In the genomic region with DNA sequence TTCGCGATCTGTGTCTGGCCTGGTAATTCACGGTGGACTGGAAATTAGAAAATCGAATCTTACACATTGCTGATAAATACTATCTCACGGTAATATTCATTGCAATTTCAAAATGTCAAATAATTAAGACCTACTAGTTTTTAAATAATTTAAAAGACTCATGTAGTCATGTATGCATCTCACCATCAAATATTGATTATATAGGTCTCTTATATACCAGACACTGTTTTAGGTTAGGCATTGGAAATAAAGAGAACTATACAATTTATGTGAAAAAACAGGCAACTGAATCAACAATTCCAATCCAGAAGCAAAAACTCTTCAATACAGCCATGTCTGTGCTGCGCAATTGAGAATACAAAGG, we compare ENCODE assay signal across 10 cellular contexts. TPM values are rescaled to one million over a fixed set of nuclear protein-coding genes. Genes with fewer than 3 reads are reported as not detected.
DNase-seq lines count a peak whose midpoint lies in the region; ATAC-seq and TF ChIP-seq lines count a peak whose summit lies in the region.
"Had no signal": no experiment of that assay in that cellular context is flagged by ENCODE, and none has a peak within 500 bp of the region (broad histone marks: within the 10 kb centered on the region; RNA-seq: fewer than 3 reads in every experiment).

No MANE protein-coding gene starts in this region.

- peak overlapping the region; percentile 89 for H3K4me3 ChIP-seq in GM23338
- H3K4me3 ChIP-seq in SK-N-MC = peak overlapping the region; percentile 84
- H3K4me3 ChIP-seq in skeletal muscle satellite cell (ENCODE audit: low read length) = no peak overlapping the region
- H3K4me3 ChIP-seq in vagina = peak overlapping the region in 1 of 2 donors; percentile 46

- H3K4me2 ChIP-seq in GM23338 (no peak overlapping the region; the same call in 1 of the 2 replicates), skeletal muscle satellite cell (ENCODE audit: low read length) (peak overlapping the region; percentile 82)

- peaks cover 19% of the 10 kb centered on the region for H3K27me3 Mint-ChIP-seq in GM23338 (ENCODE audit: insufficient read depth, low read depth, poor library complexity)
- H3K27me3 Mint-ChIP-seq in glutamatergic neuron (ENCODE audit: unreplicated experiment) = no peaks in the 10 kb centered on the region

- no peaks in the 10 kb centered on the region for H3K27me3 ChIP-seq in GM23338 (ENCODE audit: insufficient read depth)
- peaks cover 8% of the 10 kb centered on the region for H3K27me3 ChIP-seq in skeletal muscle satellite cell (ENCODE audit: control insufficient read depth, insufficient read depth, low read length)
- no peaks in the 10 kb centered on the region for H3K27me3 ChIP-seq in vagina

- H3K27ac Mint-ChIP-seq in GM23338 (no peak overlapping the region), glutamatergic neuron (ENCODE audit: unreplicated experiment) (no peak overlapping the region)

- H3K27ac ChIP-seq in GM23338 (ENCODE audit: low read depth) (no peak overlapping the region), SK-N-MC (no peak overlapping the region), vagina (no peak overlapping the region)
- H3K27ac ChIP-seq: WERI-Rb-1 had no signal

- CTCF ChIA-PET in GM10248 (lab: Yijun Ruan, JAX) = interaction anchor here (0.9 to 8.0 kb wide), 18 partner anchors 10 to 231 kb away, joined by 3 to 79 read pairs (median 5); no protein-coding TSS in a partner anchor

- H3K9me3 Mint-ChIP-seq in GM23338 = peaks cover 34% of the 10 kb centered on the region
- peaks cover 4% of the 10 kb centered on the region for H3K9me3 Mint-ChIP-seq in glutamatergic neuron (ENCODE audit: unreplicated experiment)

- H3K4me3 Mint-ChIP-seq in GM23338 (peak overlapping the region; percentile 81; the same call in 2 of the 3 replicates), glutamatergic neuron (ENCODE audit: unreplicated experiment) (peak overlapping the region; percentile 83)

- H2AFZ ChIP-seq in GM23338 = no peak overlapping the region

- H3K4me1 Mint-ChIP-seq in GM23338 (peaks cover 21% of the 10 kb centered on the region), glutamatergic neuron (ENCODE audit: low read depth, unreplicated experiment) (no peaks in the 10 kb centered on the region)

- H3K9me3 ChIP-seq in SK-N-MC (ENCODE audit: low read depth, low read length) (no peaks in the 10 kb centered on the region), skeletal muscle satellite cell (replicated peaks; ENCODE audit: low read length) (no peaks in the 10 kb centered on the region), vagina (no peaks in the 10 kb centered on the region)

- H3K4me1 ChIP-seq in GM23338 (ENCODE audit: insufficient read depth) = peaks cover 26% of the 10 kb centered on the region
- no peaks in the 10 kb centered on the region for H3K4me1 ChIP-seq in skeletal muscle satellite cell (ENCODE audit: control insufficient read depth, insufficient read depth, low read length)
- no peaks in the 10 kb centered on the region for H3K4me1 ChIP-seq in vagina

- H3K9me2 ChIP-seq in GM23338 (ENCODE audit: insufficient read depth) = no peaks in the 10 kb centered on the region

- POLR2A ChIA-PET in GM10248 (lab: Yijun Ruan, JAX) = no interaction called here

- ATAC-seq in GM23338 (no peak), sciatic nerve (no peak)

- H3K79me2 ChIP-seq in GM23338 (replicated peaks; ENCODE audit: insufficient read depth) = no peaks in the 10 kb centered on the region

- TF ChIP-seq POLR2A in vagina (IDR thresholded peaks at IDR 0.05) = no peak

- H3K36me3 ChIP-seq in GM23338 (ENCODE audit: insufficient read depth) = no peaks in the 10 kb centered on the region
- H3K36me3 ChIP-seq in SK-N-MC (ENCODE audit: insufficient read depth, low read length) = no peaks in the 10 kb centered on the region
- H3K36me3 ChIP-seq in skeletal muscle satellite cell (ENCODE audit: insufficient read depth, low read length) = no peaks in the 10 kb centered on the region
- no peaks in the 10 kb centered on the region for H3K36me3 ChIP-seq in vagina
- H3K36me3 ChIP-seq: WERI-Rb-1 had no signal

- H4K20me1 ChIP-seq in GM23338 (replicated peaks; ENCODE audit: insufficient read depth) = no peaks in the 10 kb centered on the region

- no peak overlapping the region for H3K9ac ChIP-seq in SK-N-MC (ENCODE audit: insufficient read length)
- no peak overlapping the region for H3K9ac ChIP-seq in skeletal muscle satellite cell (ENCODE audit: low read depth, low read length)

- H3K36me3 Mint-ChIP-seq in GM23338 (ENCODE audit: low read depth) (peaks cover 6% of the 10 kb centered on the region; the same call in 2 of the 3 replicates), glutamatergic neuron (ENCODE audit: unreplicated experiment) (peaks cover 3% of the 10 kb centered on the region)

- 0 out of 2 replicates have a peak, but pooled peaks cover 3% of the 10 kb centered on the region for H3F3A ChIP-seq in GM23338 (replicated peaks; ENCODE audit: low read depth)

- no peak for DNase-seq in GM23338 (ENCODE audit: low spot score)
- DNase-seq in SK-N-MC (ENCODE audit: low read depth, low spot score) = no peak
- no peak for DNase-seq in glutamatergic neuron
- no peak for DNase-seq in sciatic nerve (ENCODE audit: low spot score)
- no peak for DNase-seq in GM10248 (ENCODE audit: extremely low spot score)
- DNase-seq in epidermal melanocyte (ENCODE audit: insufficient read length, low spot score) = no peak
- DNase-seq in vagina (ENCODE audit: extremely low spot score in 2 of 2) = no peak

- intact Hi-C loops in sciatic nerve (cut with DNase I) = loop anchor here (5.0 to 10.0 kb wide), 2 partner anchors 108 to 201 kb away; no protein-coding TSS in a partner anchor
- intact Hi-C loops in vagina (cut with DNase I) = loop anchor here (5.0 kb wide), 1 partner anchor 108 kb away; no protein-coding TSS in a partner anchor

- TF ChIP-seq CTCF in GM23338 (conservative IDR thresholded peaks at IDR 0.05; ENCODE audit: low read depth in 2 of 2) (no peak), glutamatergic neuron (IDR thresholded peaks at IDR 0.05; ENCODE audit: partially characterized antibody, unreplicated experiment) (peak; percentile 40), GM10248 (IDR thresholded peaks at IDR 0.05; ENCODE audit: control extremely low read depth, extremely low read depth, low read depth, missing control alignments) (no peak), vagina (IDR thresholded peaks at IDR 0.05) (no peak)

TF ChIP-seq in GM23338, 12 proteins besides CTCF, POLR2A, EP300 and RAD21 (continues in another document):
- TF ChIP-seq STAT1 (IDR thresholded peaks at IDR 0.05; ENCODE audit: unreplicated experiment) (no peak), JUNB (IDR thresholded peaks at IDR 0.05; ENCODE audit: unreplicated experiment) (no peak), POLR2AphosphoS5 (IDR thresholded peaks at IDR 0.05; ENCODE audit: low read depth) (no peak), NANOG (IDR thresholded peaks at IDR 0.05; ENCODE audit: borderline replicate concordance) (no peak), ZNF114 (CRISPR knock-in tag; IDR thresholded peaks at IDR 0.05) (no peak), CREB1 (CRISPR knock-in tag; IDR thresholded peaks at IDR 0.05; ENCODE audit: low read depth) (no peak), REST (IDR thresholded peaks at IDR 0.05; ENCODE audit: unreplicated experiment) (no peak)
- TF ChIP-seq, protein P1, sequence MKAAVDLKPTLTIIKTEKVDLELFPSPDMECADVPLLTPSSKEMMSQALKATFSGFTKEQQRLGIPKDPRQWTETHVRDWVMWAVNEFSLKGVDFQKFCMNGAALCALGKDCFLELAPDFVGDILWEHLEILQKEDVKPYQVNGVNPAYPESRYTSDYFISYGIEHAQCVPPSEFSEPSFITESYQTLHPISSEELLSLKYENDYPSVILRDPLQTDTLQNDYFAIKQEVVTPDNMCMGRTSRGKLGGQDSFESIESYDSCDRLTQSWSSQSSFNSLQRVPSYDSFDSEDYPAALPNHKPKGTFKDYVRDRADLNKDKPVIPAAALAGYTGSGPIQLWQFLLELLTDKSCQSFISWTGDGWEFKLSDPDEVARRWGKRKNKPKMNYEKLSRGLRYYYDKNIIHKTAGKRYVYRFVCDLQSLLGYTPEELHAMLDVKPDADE (IDR thresholded peaks at IDR 0.05) = no peak

RNA-seq across cellular contexts. Expression of gene PIRT, which starts 7.5 kb away (rescaled TPM):
- not detected in 2 replicates for total RNA-seq in GM23338 (2014; rRNA removed; shearing (Covaris generic))
- not detected in 2 replicates for polyA plus RNA-seq in GM23338 (2016; fragmentation: Nextera tagmentation; extraction: Ambion mirVana)
- total RNA-seq in glutamatergic neuron (ENCODE audit: unreplicated experiment) (0.32 TPM), sciatic nerve (not detected), vagina (6.4 TPM)
- total RNA-seq in skeletal muscle satellite cell (2012; rRNA removed) = not detected in 2 replicates
- total RNA-seq: bronchial epithelial cell had no signal

RNA-seq across cellular contexts. Expression of gene TMEM238L, which starts 41.5 kb away (rescaled TPM):
- not detected in 2 replicates for total RNA-seq in GM23338 (2014; rRNA removed; shearing (Covaris generic))
- not detected in 2 replicates for polyA plus RNA-seq in GM23338 (2016; fragmentation: Nextera tagmentation; extraction: Ambion mirVana)
- total RNA-seq in glutamatergic neuron (ENCODE audit: unreplicated experiment) = not detected
- total RNA-seq in skeletal muscle satellite cell (2012; rRNA removed) = not detected in 2 replicates
- total RNA-seq in sciatic nerve = not detected
- total RNA-seq in vagina = 1.2 TPM
- total RNA-seq: bronchial epithelial cell had no signal
